Comparison of ENCODE assay signal across 16 cellular contexts in the genomic region with DNA sequence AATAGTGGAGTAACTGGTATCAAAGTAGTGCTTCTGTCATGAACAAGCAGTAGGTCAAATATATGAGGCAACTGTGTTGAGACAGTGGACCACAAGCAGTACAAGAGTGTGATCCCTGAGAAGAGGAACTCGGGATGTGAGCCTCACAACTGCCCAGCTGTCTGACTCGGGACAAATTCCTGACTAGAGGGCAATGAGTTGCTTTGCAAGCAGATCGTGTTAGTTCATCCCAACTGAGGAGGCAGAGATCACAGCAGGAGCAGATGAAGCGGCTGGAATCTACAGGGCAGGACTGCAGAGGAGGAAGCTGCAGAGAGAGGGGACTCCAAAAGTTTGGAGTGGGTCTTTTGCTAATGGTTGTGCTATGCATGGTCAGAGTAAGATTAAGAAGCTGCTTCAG.
A peak's percentile ranks its signal among the peaks of the same experiment; 100 is the strongest.
DNase-seq lines count a peak whose midpoint lies in the region; ATAC-seq and TF ChIP-seq lines count a peak whose summit lies in the region.
"Had no signal": no experiment of that assay in that cellular context is flagged by ENCODE, and none has a peak within 500 bp of the region (broad histone marks: within the 10 kb centered on the region; RNA-seq: fewer than 3 reads in every experiment).

No MANE protein-coding gene starts in this region.

- H3K79me1 ChIP-seq in mesendoderm (ENCODE audit: low read length) = no peaks in the 10 kb centered on the region

- TF ChIP-seq POLR2A in vagina (IDR thresholded peaks at IDR 0.05) = no peak

- WGBS in mesendoderm (ENCODE audit: extremely low coverage, insufficient coverage, low lambda C conversion rate) = no CpG with 5 or more reads among the region's 4 CpGs

- no peak overlapping the region for H2BK15ac ChIP-seq in mesendoderm (replicated peaks; ENCODE audit: low read depth)

- no peak for TF ChIP-seq CTCF in choroid plexus epithelial cell (conservative IDR thresholded peaks at IDR 0.05; ENCODE audit: low read depth, low read length)
- TF ChIP-seq CTCF in vagina (IDR thresholded peaks at IDR 0.05) = no peak

- H3K4me2 ChIP-seq in mesendoderm (ENCODE audit: low read length) = no peak overlapping the region
- H3K4me2 ChIP-seq: PC-9 had no signal

- no peak overlapping the region for H3K9ac ChIP-seq in mesendoderm (ENCODE audit: low read length)

- no peak overlapping the region for H3K4me3 ChIP-seq in choroid plexus epithelial cell (ENCODE audit: low read depth, low read length)
- H3K4me3 ChIP-seq in mesendoderm (ENCODE audit: low read length) = no peak overlapping the region
- H3K4me3 ChIP-seq in vagina = no peak overlapping the region
- H3K4me3 ChIP-seq: PC-9, SJSA1 had no signal

- H3K36me3 ChIP-seq in mesendoderm (ENCODE audit: control insufficient read depth, insufficient read depth, low read length) (no peaks in the 10 kb centered on the region), vagina (no peaks in the 10 kb centered on the region)
- H3K36me3 ChIP-seq: SJSA1 had no signal

- no peak for ATAC-seq in left ventricle myocardium superior

- H3K4me1 ChIP-seq in mesendoderm (ENCODE audit: control insufficient read depth, low read depth, low read length) (peaks cover 5% of the 10 kb centered on the region), vagina (no peaks in the 10 kb centered on the region)
- H3K4me1 ChIP-seq: SJSA1 had no signal

- H3K9me3 ChIP-seq in vagina = no peaks in the 10 kb centered on the region
- H3K9me3 ChIP-seq: SJSA1 had no signal

- intact Hi-C loops in left ventricle myocardium superior (cut with micrococcal nuclease) (no loop called here), vagina (cut with DNase I) (no loop called here)

- H3K27ac ChIP-seq in mesendoderm (ENCODE audit: low read depth, low read length) = no peak overlapping the region
- no peak overlapping the region for H3K27ac ChIP-seq in vagina
- H3K27ac ChIP-seq: PC-9, SJSA1 had no signal

- no peaks in the 10 kb centered on the region for H3K79me2 ChIP-seq in mesendoderm (ENCODE audit: control insufficient read depth, insufficient read depth, low read length)

- peak overlapping the region; percentile 64 for H3K18ac ChIP-seq in mesendoderm (ENCODE audit: low read length)

- DNase-seq in EH (ENCODE audit: low read depth) = peak; percentile 76
- DNase-seq in MV-4-11 (lab: John Stamatoyannopoulos, UW) = peak; percentile 20
- DNase-seq in choroid plexus epithelial cell (ENCODE audit: low read depth) = peak; percentile 31
- DNase-seq in mesendoderm = peak; percentile 72
- no peak for DNase-seq in left ventricle myocardium superior
- DNase-seq in activated effector memory CD4-positive, alpha-beta T cell treated with anti-CD3 and anti-CD28 coated beads, Interleukin-2, amount 50 U/mL, for 16 hours = no peak
- DNase-seq in vagina (ENCODE audit: extremely low spot score in 2 of 2) = no peak
- DNase-seq: C1 segment of cervical spinal cord, DND-41, HCEC 1CT, NCI-H1436, NCI-H2029, NCI-H510A, NCI-H774, PC-9 had no signal

- no peak overlapping the region for H4K5ac ChIP-seq in mesendoderm (ENCODE audit: low read length)

- H2AK5ac ChIP-seq in mesendoderm (ENCODE audit: low read length) = no peak overlapping the region

- no peak overlapping the region for H4K8ac ChIP-seq in mesendoderm (ENCODE audit: low read depth, low read length)

- H2BK5ac ChIP-seq in mesendoderm (ENCODE audit: low read length) = no peak overlapping the region

- no peak overlapping the region for H2BK120ac ChIP-seq in mesendoderm (ENCODE audit: low read depth, low read length)

- H3K27me3 ChIP-seq in mesendoderm (ENCODE audit: insufficient read depth, low read length, poor library complexity) (no peaks in the 10 kb centered on the region), vagina (no peaks in the 10 kb centered on the region)
- H3K27me3 ChIP-seq: SJSA1 had no signal

- no peak overlapping the region for H3K23ac ChIP-seq in mesendoderm (ENCODE audit: low read length)

- H3K4ac ChIP-seq in mesendoderm (ENCODE audit: low read depth, low read length) = no peak overlapping the region

- H3K56ac ChIP-seq in mesendoderm (ENCODE audit: low read length) = no peak overlapping the region

Comparison
In these comparisons a context has a peak if more than half of its experiments do, and no peak if none do; other contexts are left out.
1. DNase-seq: peak in EH (single experiment), MV-4-11 (single experiment), choroid plexus epithelial cell (single experiment) and mesendoderm (single experiment); none in left ventricle myocardium superior (single experiment), activated effector memory CD4-positive, alpha-beta T cell treated with anti-CD3 and anti-CD28 coated beads, Interleukin-2, amount 50 U/mL, for 16 hours (single experiment) and vagina (0 of 2).